In the genomic region with DNA sequence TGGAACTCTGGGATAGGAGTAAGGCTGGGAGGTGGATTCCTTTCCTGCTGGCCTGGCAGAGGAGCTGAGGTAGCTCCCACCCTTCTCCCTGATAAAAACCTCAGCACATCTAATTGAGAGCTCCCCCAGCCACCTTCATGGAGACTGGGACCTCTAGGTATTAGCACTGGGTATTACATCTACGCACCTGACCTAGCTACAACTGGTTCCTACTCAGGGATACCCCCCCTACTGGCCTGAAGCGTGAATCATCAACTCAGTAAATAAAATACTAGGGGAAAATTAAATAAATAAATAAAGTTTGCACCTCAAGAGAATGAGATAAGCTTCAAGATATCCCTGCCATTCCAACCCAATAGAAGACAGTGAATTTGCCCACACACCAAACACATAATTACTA, we compare ENCODE assay signal across 12 cellular contexts.
DNase-seq lines count a peak whose midpoint lies in the region; ATAC-seq and TF ChIP-seq lines count a peak whose summit lies in the region.
"Had no signal": no experiment of that assay in that cellular context is flagged by ENCODE, and none has a peak within 500 bp of the region (broad histone marks: within the 10 kb centered on the region; RNA-seq: fewer than 3 reads in every experiment).

No MANE protein-coding gene starts in this region.

- H2BK120ac ChIP-seq in H9 (ENCODE audit: low read depth, low read length, poor library complexity, severe bottlenecking): no peak overlapping the region

- no CpG with 5 or more reads among the region's 2 CpGs for WGBS in H9 (ENCODE audit: extremely low coverage, insufficient read length, low lambda C conversion rate)

- no peak for ATAC-seq in left lobe of liver

- H4K8ac ChIP-seq in H9 (replicated peaks; ENCODE audit: insufficient read length, low read depth, low read length): no peak overlapping the region

- peaks cover 8 to 10% (median 9%) of the 10 kb centered on the region in 3 experiments for H3K36me3 Mint-ChIP-seq in H9 (ENCODE audit: insufficient read depth in 1 of 3, low read depth in 3 of 3)

- DNase-seq in GM12864 (ENCODE audit: low read depth): peak; percentile 0
- DNase-seq in H9: peak; percentile 76
- peak; percentile 49 for DNase-seq in NAMALWA (ENCODE audit: low spot score)
- no peak for DNase-seq in fibroblast of mammary gland (ENCODE audit: low read depth)
- no peak for DNase-seq in vagina (ENCODE audit: extremely low spot score in 2 of 2)
- no peak for DNase-seq in NCI-H226
- no peak for DNase-seq in left lobe of liver (ENCODE audit: low spot score)
- DNase-seq in HT-29 (ENCODE audit: low spot score): no peak
- DNase-seq: activated T-cell treated with anti-CD3 and anti-CD28 coated beads, Interleukin-2, amount 50 U/mL, for 24 hours; DMS79; SHP77; stomach had no signal

- no peaks in the 10 kb centered on the region for H3K9me3 ChIP-seq in H9 (ENCODE audit: control insufficient read depth, low read depth, low read length)
- H3K9me3 ChIP-seq in vagina: no peaks in the 10 kb centered on the region

- no peaks in the 10 kb centered on the region for H3K23me2 ChIP-seq in H9 (ENCODE audit: insufficient read length, low read depth, low read length, poor library complexity, severe bottlenecking)

- no peaks in the 10 kb centered on the region for H3K27me3 ChIP-seq in H9 (ENCODE audit: insufficient read depth, low read length)
- no peaks in the 10 kb centered on the region for H3K27me3 ChIP-seq in vagina
- H3K27me3 ChIP-seq: stomach had no signal

- H3K4me1 ChIP-seq in H9 (ENCODE audit: insufficient read depth, low read length): no peaks in the 10 kb centered on the region; the same call in 1 of the 2 replicates
- no peaks in the 10 kb centered on the region for H3K4me1 ChIP-seq in vagina
- H3K4me1 ChIP-seq: stomach had no signal

- no peak overlapping the region for H2BK15ac ChIP-seq in H9 (ENCODE audit: low read depth, low read length)

- no peak overlapping the region for H3T11ph ChIP-seq in H9 (ENCODE audit: low read length)

- no peak overlapping the region for H2BK12ac ChIP-seq in H9 (ENCODE audit: insufficient read length, low read depth, low read length)

- no peak overlapping the region for H3K14ac ChIP-seq in H9 (ENCODE audit: insufficient read depth, low read length)

- H3K4me1 Mint-ChIP-seq in H9: no peaks in the 10 kb centered on the region; a peak in 1 of 4 replicates

- TF ChIP-seq POLR2A in vagina (IDR thresholded peaks at IDR 0.05): no peak

- no peak overlapping the region for H3K4me3 Mint-ChIP-seq in H9
- H3K4me3 Mint-ChIP-seq: activated T-cell treated with anti-CD3 and anti-CD28 coated beads, Interleukin-2, amount 50 U/mL, for 24 hours had no signal

- H2BK5ac ChIP-seq in H9 (ENCODE audit: insufficient read length, low read length): no peak overlapping the region

- H4K5ac ChIP-seq in H9 (ENCODE audit: insufficient read length, low read depth, low read length): no peak overlapping the region

- no peak overlapping the region for H4K91ac ChIP-seq in H9 (ENCODE audit: insufficient read length, low read depth, low read length)

- no peaks in the 10 kb centered on the region; the same call in 1 of the 2 replicates for H3K27me3 Mint-ChIP-seq in H9 (ENCODE audit: low read depth)
- H3K27me3 Mint-ChIP-seq: activated T-cell treated with anti-CD3 and anti-CD28 coated beads, Interleukin-2, amount 50 U/mL, for 24 hours had no signal

- no peak overlapping the region for H2AK5ac ChIP-seq in H9 (ENCODE audit: insufficient read length, low read length)

- H3K4me3 ChIP-seq in GM12864 (ENCODE audit: low read depth, low read length) (no peak overlapping the region), fibroblast of mammary gland (ENCODE audit: control insufficient read depth, low read depth, low read length) (no peak overlapping the region), vagina (no peak overlapping the region)
- H3K4me3 ChIP-seq: stomach had no signal

- H3K79me2 ChIP-seq in H9 (ENCODE audit: insufficient read depth, low read length): no peaks in the 10 kb centered on the region

- no peak overlapping the region for H3K18ac ChIP-seq in H9 (ENCODE audit: insufficient read length, low read depth, low read length)

- no peaks in the 10 kb centered on the region for H3K79me1 ChIP-seq in H9 (ENCODE audit: insufficient read depth, low read depth, low read length, poor library complexity, severe bottlenecking)

- H3K9ac ChIP-seq in H9 (ENCODE audit: extremely low read depth, insufficient read length, low read length): no peak overlapping the region

- TF ChIP-seq CTCF in GM12864 (IDR thresholded peaks at IDR 0.05; ENCODE audit: low read depth, low read length, missing control alignments) (peak; percentile 42), H9 (conservative IDR thresholded peaks at IDR 0.05) (peak; percentile 79), fibroblast of mammary gland (conservative IDR thresholded peaks at IDR 0.05; ENCODE audit: control insufficient read depth, insufficient read depth, low read depth, low read length) (peak; percentile 18), vagina (IDR thresholded peaks at IDR 0.05) (no peak)

- H3K9me3 Mint-ChIP-seq in H9: peaks cover 16 to 27% of the 10 kb centered on the region in 2 experiments; a peak in 4 of 5 replicates

- no peaks in the 10 kb centered on the region for H3K36me3 ChIP-seq in vagina
- H3K36me3 ChIP-seq: stomach had no signal

- H4K20me1 ChIP-seq in H9 (ENCODE audit: control insufficient read depth, insufficient read depth, insufficient read length): no peaks in the 10 kb centered on the region

- intact Hi-C loops in vagina (cut with DNase I): no loop called here

- no peak overlapping the region for H3K23ac ChIP-seq in H9 (ENCODE audit: insufficient read length, low read depth, low read length)

- H3K56ac ChIP-seq in H9 (ENCODE audit: insufficient read length, low read depth, low read length): no peak overlapping the region

- no peak overlapping the region for H3K4me2 ChIP-seq in H9 (ENCODE audit: insufficient read depth, insufficient read length, low read length)

- H3K27ac ChIP-seq in H9 (ENCODE audit: insufficient read length, low read depth, low read length) (no peak overlapping the region), vagina (no peak overlapping the region)
- H3K27ac ChIP-seq: stomach had no signal

- H2BK20ac ChIP-seq in H9 (ENCODE audit: low read depth, low read length, poor library complexity, severe bottlenecking): no peak overlapping the region

- H3K4ac ChIP-seq in H9 (ENCODE audit: low read depth, low read length): no peak overlapping the region

- H3K27ac Mint-ChIP-seq in H9: no peak overlapping the region
- H3K27ac Mint-ChIP-seq: activated T-cell treated with anti-CD3 and anti-CD28 coated beads, Interleukin-2, amount 50 U/mL, for 24 hours had no signal

- H2AFZ ChIP-seq in H9 (ENCODE audit: low read length): no peak overlapping the region

Comparison
In these comparisons a context has a peak if more than half of its experiments do, and no peak if none do; other contexts are left out.
1. DNase-seq: peak in GM12864 (single experiment), H9 (single experiment) and NAMALWA (single experiment); none in fibroblast of mammary gland (single experiment), vagina (0 of 2), NCI-H226 (single experiment), left lobe of liver (single experiment) and HT-29 (single experiment).
2. CTCF ChIP-seq: peak in GM12864 (single experiment), H9 (single experiment) and fibroblast of mammary gland (single experiment); none in vagina (0 of 3).